In the genomic region with DNA sequence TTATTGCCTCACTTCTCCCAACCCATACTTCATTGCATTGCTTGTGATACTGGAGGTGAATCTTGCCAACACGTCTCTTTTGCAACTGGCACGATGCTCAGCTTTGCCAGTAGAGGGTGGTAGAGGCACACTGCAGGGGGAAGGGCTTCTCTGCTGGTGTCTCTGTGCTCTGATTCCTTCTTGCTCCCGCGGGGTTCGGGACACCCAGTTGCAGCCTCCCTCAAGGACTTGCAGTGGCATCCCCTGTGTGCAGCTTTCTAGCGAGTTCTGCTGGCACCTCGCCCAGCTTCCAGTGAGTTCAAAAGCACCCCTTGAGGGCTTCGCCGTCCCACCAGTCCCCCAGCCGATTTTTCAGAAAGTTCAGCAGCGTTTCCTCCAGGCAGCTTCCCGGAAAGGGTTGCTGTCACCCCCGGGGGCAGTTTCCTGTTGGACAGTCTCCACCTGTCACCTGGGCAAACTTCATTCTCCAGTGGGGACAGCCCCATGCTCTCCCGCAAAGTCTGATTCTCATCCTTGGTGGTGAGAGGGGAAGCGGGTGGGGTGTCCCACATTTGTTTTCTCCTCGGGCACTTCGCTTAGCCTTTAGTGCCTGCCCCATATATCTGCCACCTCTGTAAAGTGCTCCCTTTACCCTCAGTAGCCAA, we compare ENCODE assay signal across 8 cellular contexts. TPM values are rescaled to one million over a fixed set of nuclear protein-coding genes. Genes with fewer than 3 reads are reported as not detected.
DNase-seq lines count a peak whose midpoint lies in the region; ATAC-seq and TF ChIP-seq lines count a peak whose summit lies in the region.

No MANE protein-coding gene starts in this region.

- peak overlapping the region in 1 of 2 donors; percentile 44 for H3K27ac Mint-ChIP-seq in natural killer cell

- H3K36me3 Mint-ChIP-seq in natural killer cell: no peaks in the 10 kb centered on the region

- H3K4me1 Mint-ChIP-seq in natural killer cell: peaks cover 17 to 19% of the 10 kb centered on the region in 2 donors

- peak; percentile 88 for ATAC-seq in GM19395 (IDR thresholded peaks at IDR 0.05; ENCODE audit: unreplicated experiment)
- peak; percentile 88 to 92 (median 90) for ATAC-seq in natural killer cell

- peaks cover 18 to 24% of the 10 kb centered on the region in 2 donors for H3K27me3 Mint-ChIP-seq in natural killer cell (ENCODE audit: low read depth in 2 of 2)

- no peak for TF ChIP-seq POLR2A in erythroblast (IDR thresholded peaks at IDR 0.05; ENCODE audit: low read length)

- peak; percentile 74 for TF ChIP-seq CTCF in natural killer cell (IDR thresholded peaks at IDR 0.05)

- intact Hi-C loops in natural killer cell (cut with micrococcal nuclease): loop anchor here (2.0 to 5.0 kb wide), 2 partner anchors 292 to 779 kb away; no protein-coding TSS in a partner anchor

- DNase-seq in CD1c-positive myeloid dendritic cell (ENCODE audit: extremely low spot score): peak; percentile 80
- peak; percentile 30 for DNase-seq in HS-27A (ENCODE audit: low read depth)
- peak; percentile 88 for DNase-seq in NOMO-1 treated with DMSO at 0.1 percent for 48 hours (lab: John Stamatoyannopoulos, UW; ENCODE audit: unreplicated experiment)
- peak; percentile 27 for DNase-seq in activated CD8-positive, alpha-beta memory T cell treated with anti-CD3 and anti-CD28 coated beads, Interleukin-2, amount 50 U/mL, for 1 hour (ENCODE audit: extremely low read depth)
- DNase-seq in erythroblast (lab: John Stamatoyannopoulos, UW): peak; percentile 38 to 61
- peak; percentile 41 for DNase-seq in natural killer cell
- peak; percentile 23 for DNase-seq in stimulated activated naive CD4-positive, alpha-beta T cell treated with Interleukin-2 at 50 U/mL for 16 hours (lab: John Stamatoyannopoulos, UW)

- H3K4me3 Mint-ChIP-seq in natural killer cell: peak overlapping the region; percentile 81

- H3K9me3 Mint-ChIP-seq in natural killer cell: no peaks in the 10 kb centered on the region

RNA-seq across cellular contexts. Expression of gene EN1, which starts 35.4 kb away (rescaled TPM):
- not detected for total RNA-seq in natural killer cell

RNA-seq across cellular contexts. Expression of gene MARCO, which starts 59.2 kb away (rescaled TPM):
- total RNA-seq in natural killer cell: under 1 TPM in 2 of 3 donors, not detected in 1; 0.38 to 0.75 TPM

Comparison
In these comparisons a context has a peak if more than half of its experiments do, and no peak if none do; other contexts are left out.
1. Peak in every context shown above with its lines: DNase-seq and ATAC-seq.
2. DNase-seq: peak in every context shown above with its lines; median percentile 88 in NOMO-1 treated with DMSO at 0.1 percent for 48 hours; 80 in CD1c-positive myeloid dendritic cell; 50 in erythroblast; 41 in natural killer cell; 30 in HS-27A; 27 in activated CD8-positive, alpha-beta memory T cell treated with anti-CD3 and anti-CD28 coated beads, Interleukin-2, amount 50 U/mL, for 1 hour; 23 in stimulated activated naive CD4-positive, alpha-beta T cell treated with Interleukin-2 at 50 U/mL for 16 hours.